Comparison of ENCODE assay signal across 10 cellular contexts in the genomic region with DNA sequence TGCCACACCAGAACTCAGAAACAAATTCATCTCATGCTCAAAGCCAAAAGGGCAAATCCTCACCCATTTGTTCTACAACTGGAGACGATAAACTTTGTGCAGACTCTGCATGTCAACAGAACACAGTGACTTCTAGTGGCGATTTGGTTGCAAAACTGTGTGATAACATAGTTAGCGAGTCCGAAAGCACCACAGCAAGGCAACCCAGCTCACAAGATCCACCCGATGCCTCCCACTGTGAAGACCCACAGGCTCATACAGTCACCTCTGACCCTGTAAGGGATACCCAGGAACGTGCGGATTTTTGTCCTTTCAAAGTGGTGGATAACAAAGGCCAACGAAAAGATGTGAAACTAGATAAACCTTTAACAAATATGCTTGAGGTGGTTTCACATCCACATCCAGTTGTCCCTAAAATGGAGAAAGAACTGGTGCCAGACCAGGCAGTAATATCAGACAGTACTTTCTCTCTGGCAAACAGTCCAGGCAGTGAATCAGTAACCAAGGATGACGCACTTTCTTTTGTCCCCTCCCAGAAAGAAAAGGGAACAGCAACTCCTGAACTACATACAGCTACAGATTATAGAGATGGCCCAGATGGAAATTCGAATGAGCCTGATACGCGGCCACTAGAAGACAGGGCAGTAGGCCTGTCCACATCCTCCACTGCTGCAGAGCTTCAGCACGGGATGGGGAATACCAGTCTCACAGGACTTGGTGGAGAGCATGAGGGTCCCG.
DNase-seq lines count a peak whose midpoint lies in the region; ATAC-seq and TF ChIP-seq lines count a peak whose summit lies in the region.
"Had no signal": no experiment of that assay in that cellular context is flagged by ENCODE, and none has a peak within 500 bp of the region (broad histone marks: within the 10 kb centered on the region; RNA-seq: fewer than 3 reads in every experiment).

No MANE protein-coding gene starts in this region.

- H3K36me3 ChIP-seq in right atrium auricular region (peaks cover 5% of the 10 kb centered on the region), spleen (peaks cover 0 to 74% (median 24%) of the 10 kb centered on the region in 6 donors), GM23338 (ENCODE audit: insufficient read depth) (no peaks in the 10 kb centered on the region)

- no peak overlapping the region for H3K4me2 ChIP-seq in GM23338

- H3K27ac Mint-ChIP-seq in GM23338 = no peak overlapping the region

- no peaks in the 10 kb centered on the region for H3K9me3 ChIP-seq in right atrium auricular region
- H3K9me3 ChIP-seq in spleen = no peaks in the 10 kb centered on the region

- DNase-seq in right atrium auricular region (ENCODE audit: low spot score) (peak; percentile 77), spleen (no peak), globus pallidus (ENCODE audit: low spot score) (no peak), GM23338 (ENCODE audit: low spot score) (no peak), NCI-H2029 treated with DMSO at 0.1 percent for 48 hours (lab: John Stamatoyannopoulos, UW) (no peak)
- DNase-seq in activated CD4-positive, alpha-beta T cell treated with anti-CD3 and anti-CD28 coated beads for 4 hours = no peak
- DNase-seq: NCI-H2081 had no signal

- H3K4me1 ChIP-seq in right atrium auricular region (peaks cover 0 to 86% of the 10 kb centered on the region in 2 donors), spleen (peaks cover 38 to 71% (median 60%) of the 10 kb centered on the region in 6 donors), GM23338 (ENCODE audit: insufficient read depth) (no peaks in the 10 kb centered on the region)

- TF ChIP-seq POLR2A in spleen (IDR thresholded peaks at IDR 0.05) = no peak

- intact Hi-C loops in spleen (cut with DNase I; ENCODE audit: low total_unique reads) = no loop called here

- peak overlapping the region; percentile 41 to 50 for H3K4me3 ChIP-seq in right atrium auricular region
- peak overlapping the region in 1 of 8 donors; percentile 68 for H3K4me3 ChIP-seq in spleen
- no peak overlapping the region for H3K4me3 ChIP-seq in GM23338

- peaks cover 31% of the 10 kb centered on the region for H3K36me3 Mint-ChIP-seq in GM23338 (ENCODE audit: low read depth)

- peak overlapping the region; percentile 69 for H3K27ac ChIP-seq in VCaP
- H3K27ac ChIP-seq in right atrium auricular region = peak overlapping the region; percentile 90 to 94
- peak overlapping the region; percentile 73 to 97 (median 88) for H3K27ac ChIP-seq in spleen
- no peak overlapping the region for H3K27ac ChIP-seq in GM23338 (ENCODE audit: low read depth)

- no peaks in the 10 kb centered on the region for H3K27me3 Mint-ChIP-seq in GM23338 (ENCODE audit: insufficient read depth, low read depth, poor library complexity)

- H3F3A ChIP-seq in GM23338 (replicated peaks; ENCODE audit: low read depth) = no peaks in the 10 kb centered on the region

- H3K9me3 Mint-ChIP-seq in GM23338 = no peaks in the 10 kb centered on the region
- H3K9me3 Mint-ChIP-seq: neural crest cell had no signal

- no peaks in the 10 kb centered on the region for H3K9me2 ChIP-seq in GM23338 (ENCODE audit: insufficient read depth)

- no peak overlapping the region for H2AFZ ChIP-seq in GM23338

- H3K27me3 ChIP-seq in right atrium auricular region (no peaks in the 10 kb centered on the region), spleen (replicated peaks in 1 of 7) (no peaks in the 10 kb centered on the region), GM23338 (ENCODE audit: insufficient read depth) (no peaks in the 10 kb centered on the region)

- 0 out of 2 replicates have a peak, but pooled peaks cover 13% of the 10 kb centered on the region for H4K20me1 ChIP-seq in GM23338 (replicated peaks; ENCODE audit: insufficient read depth)

- 64 to 77% (median 74%) methylated on average over 14 of the region's 14 CpGs for WGBS in spleen, 5 donors

- no peak overlapping the region for H3K4me3 Mint-ChIP-seq in GM23338
- H3K4me3 Mint-ChIP-seq: neural crest cell had no signal

- peak; percentile 34 for ATAC-seq in GM18873 (IDR thresholded peaks at IDR 0.05; ENCODE audit: low FRiP score, unreplicated experiment)
- no peak for ATAC-seq in GM23338

- peaks cover 13% of the 10 kb centered on the region; the same call in 2 of the 3 replicates for H3K4me1 Mint-ChIP-seq in GM23338

- no peak; the same call in 1 of the 2 replicates for TF ChIP-seq CTCF in VCaP (conservative IDR thresholded peaks at IDR 0.05)
- peak in 1 of 2 donors; percentile 55 for TF ChIP-seq CTCF in right atrium auricular region (IDR thresholded peaks at IDR 0.05)
- no peak for TF ChIP-seq CTCF in spleen (IDR thresholded peaks at IDR 0.05 in 8 of 11, conservative IDR thresholded peaks at IDR 0.05 in 3 of 11)
- peak in 1 of 2 experiments; percentile 32; a peak in 1 of 4 replicates for TF ChIP-seq CTCF in GM23338 (conservative IDR thresholded peaks at IDR 0.05; ENCODE audit: low read depth in 2 of 2)

- peaks cover 23% of the 10 kb centered on the region for H3K79me2 ChIP-seq in GM23338 (replicated peaks; ENCODE audit: insufficient read depth)

TF ChIP-seq in GM23338, 12 proteins besides CTCF, POLR2A, EP300 and RAD21 (continues in another document):
- TF ChIP-seq, protein P1, sequence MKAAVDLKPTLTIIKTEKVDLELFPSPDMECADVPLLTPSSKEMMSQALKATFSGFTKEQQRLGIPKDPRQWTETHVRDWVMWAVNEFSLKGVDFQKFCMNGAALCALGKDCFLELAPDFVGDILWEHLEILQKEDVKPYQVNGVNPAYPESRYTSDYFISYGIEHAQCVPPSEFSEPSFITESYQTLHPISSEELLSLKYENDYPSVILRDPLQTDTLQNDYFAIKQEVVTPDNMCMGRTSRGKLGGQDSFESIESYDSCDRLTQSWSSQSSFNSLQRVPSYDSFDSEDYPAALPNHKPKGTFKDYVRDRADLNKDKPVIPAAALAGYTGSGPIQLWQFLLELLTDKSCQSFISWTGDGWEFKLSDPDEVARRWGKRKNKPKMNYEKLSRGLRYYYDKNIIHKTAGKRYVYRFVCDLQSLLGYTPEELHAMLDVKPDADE (IDR thresholded peaks at IDR 0.05) = no peak
- TF ChIP-seq CREB1 (CRISPR knock-in tag; IDR thresholded peaks at IDR 0.05; ENCODE audit: low read depth) = no peak
- TF ChIP-seq ZNF114 (CRISPR knock-in tag; IDR thresholded peaks at IDR 0.05) = no peak
- no peak for TF ChIP-seq STAT1 (IDR thresholded peaks at IDR 0.05; ENCODE audit: unreplicated experiment)
- no peak for TF ChIP-seq ZNF331 (CRISPR knock-in tag; IDR thresholded peaks at IDR 0.05; ENCODE audit: low read depth)
- TF ChIP-seq, protein P2, sequence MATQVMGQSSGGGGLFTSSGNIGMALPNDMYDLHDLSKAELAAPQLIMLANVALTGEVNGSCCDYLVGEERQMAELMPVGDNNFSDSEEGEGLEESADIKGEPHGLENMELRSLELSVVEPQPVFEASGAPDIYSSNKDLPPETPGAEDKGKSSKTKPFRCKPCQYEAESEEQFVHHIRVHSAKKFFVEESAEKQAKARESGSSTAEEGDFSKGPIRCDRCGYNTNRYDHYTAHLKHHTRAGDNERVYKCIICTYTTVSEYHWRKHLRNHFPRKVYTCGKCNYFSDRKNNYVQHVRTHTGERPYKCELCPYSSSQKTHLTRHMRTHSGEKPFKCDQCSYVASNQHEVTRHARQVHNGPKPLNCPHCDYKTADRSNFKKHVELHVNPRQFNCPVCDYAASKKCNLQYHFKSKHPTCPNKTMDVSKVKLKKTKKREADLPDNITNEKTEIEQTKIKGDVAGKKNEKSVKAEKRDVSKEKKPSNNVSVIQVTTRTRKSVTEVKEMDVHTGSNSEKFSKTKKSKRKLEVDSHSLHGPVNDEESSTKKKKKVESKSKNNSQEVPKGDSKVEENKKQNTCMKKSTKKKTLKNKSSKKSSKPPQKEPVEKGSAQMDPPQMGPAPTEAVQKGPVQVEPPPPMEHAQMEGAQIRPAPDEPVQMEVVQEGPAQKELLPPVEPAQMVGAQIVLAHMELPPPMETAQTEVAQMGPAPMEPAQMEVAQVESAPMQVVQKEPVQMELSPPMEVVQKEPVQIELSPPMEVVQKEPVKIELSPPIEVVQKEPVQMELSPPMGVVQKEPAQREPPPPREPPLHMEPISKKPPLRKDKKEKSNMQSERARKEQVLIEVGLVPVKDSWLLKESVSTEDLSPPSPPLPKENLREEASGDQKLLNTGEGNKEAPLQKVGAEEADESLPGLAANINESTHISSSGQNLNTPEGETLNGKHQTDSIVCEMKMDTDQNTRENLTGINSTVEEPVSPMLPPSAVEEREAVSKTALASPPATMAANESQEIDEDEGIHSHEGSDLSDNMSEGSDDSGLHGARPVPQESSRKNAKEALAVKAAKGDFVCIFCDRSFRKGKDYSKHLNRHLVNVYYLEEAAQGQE (IDR thresholded peaks at IDR 0.05; ENCODE audit: unreplicated experiment) = no peak
- no peak for TF ChIP-seq EZH2phosphoT487 (IDR thresholded peaks at IDR 0.05; ENCODE audit: unreplicated experiment)
- TF ChIP-seq NANOG (IDR thresholded peaks at IDR 0.05; ENCODE audit: borderline replicate concordance) = no peak
- no peak for TF ChIP-seq POLR2AphosphoS5 (IDR thresholded peaks at IDR 0.05; ENCODE audit: low read depth)
